In the genomic region with DNA sequence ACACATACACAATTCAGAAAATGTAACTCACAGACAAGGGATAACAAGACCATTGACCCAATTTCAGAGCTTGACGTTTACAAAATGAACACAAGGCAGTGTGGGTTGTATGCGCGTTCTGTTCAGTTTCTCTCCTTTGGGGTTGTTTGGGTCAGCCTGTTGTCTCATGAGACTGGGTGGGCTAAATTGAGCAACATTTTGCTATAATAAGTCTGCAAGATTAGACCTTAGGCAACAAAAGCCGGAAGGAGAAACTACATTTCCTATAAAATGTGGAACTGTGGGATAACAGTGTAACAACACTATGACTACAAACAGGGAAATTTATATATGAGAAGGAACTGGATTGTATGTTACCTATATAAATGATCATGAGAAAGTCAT, we compare ENCODE assay signal across 23 cellular contexts. TPM values are rescaled to one million over a fixed set of nuclear protein-coding genes. Genes with fewer than 3 reads are reported as not detected.
DNase-seq lines count a peak whose midpoint lies in the region; ATAC-seq, FAIRE-seq and TF ChIP-seq lines count a peak whose summit lies in the region.
"Had no signal": no experiment of that assay in that cellular context is flagged by ENCODE, and none has a peak within 500 bp of the region (broad histone marks: within the 10 kb centered on the region; RNA-seq: fewer than 3 reads in every experiment).

No MANE protein-coding gene starts in this region.

- peak; percentile 82 for DNase-seq in MV-4-11 (lab: John Stamatoyannopoulos, UW)
- peak; percentile 94 for DNase-seq in endothelial cell of umbilical vein (ENCODE audit: low read depth, low spot score)
- DNase-seq in right lobe of liver, result no peak
- DNase-seq in spleen, result no peak
- no peak for DNase-seq in NCI-H1436 treated with DMSO at 0.1 percent for 48 hours (lab: John Stamatoyannopoulos, UW)
- no peak for DNase-seq in NCI-H2029 (lab: John Stamatoyannopoulos, UW)
- DNase-seq in NCI-H1048 (lab: John Stamatoyannopoulos, UW), result no peak
- DNase-seq: activated CD8-positive, alpha-beta T cell treated with anti-CD3 and anti-CD28 coated beads for 36 hours; activated naive CD4-positive, alpha-beta T cell treated with anti-CD3 and anti-CD28 coated beads for 36 hours; activated T-cell treated with anti-CD3 and anti-CD28 coated beads, Interleukin-2, amount 50 U/mL, for 24 hours; anterior cingulate cortex; effector CD4-positive, alpha-beta T cell; HFFc6; hypothalamus; IMR-90; midbrain; NCI-H1930; NCI-H446; retina; stimulated activated naive CD4-positive, alpha-beta T cell had no signal

- peak overlapping the region; percentile 74 for H2AFZ ChIP-seq in endothelial cell of umbilical vein (ENCODE audit: low read depth, low read length)

- BruUV-seq in endothelial cell of umbilical vein (replicated peaks; lab: Mats Ljungman, UMichigan), result no TSS peak

- H3K27ac ChIP-seq in endothelial cell of umbilical vein (ENCODE audit: insufficient read depth, low read depth, low read length), result peak overlapping the region; percentile 88
- H3K27ac ChIP-seq in right lobe of liver, result peak overlapping the region in 2 of 3 donors; percentile 45 to 67
- H3K27ac ChIP-seq in spleen, result peak overlapping the region in 7 of 8 donors; percentile 14 to 81 (median 72)

- FAIRE-seq in endothelial cell of umbilical vein (lab: Jason Lieb, UNC), result no peak
- FAIRE-seq: keratinocyte had no signal

- TF ChIP-seq CTCF in endothelial cell of umbilical vein (IDR thresholded peaks at IDR 0.05; ENCODE audit: extremely low read depth in 1 of 2, insufficient read depth in 1 of 2, low read depth in 1 of 2, low read length in 2 of 2) (no peak), right lobe of liver (IDR thresholded peaks at IDR 0.05) (no peak), spleen (IDR thresholded peaks at IDR 0.05 in 8 of 11, conservative IDR thresholded peaks at IDR 0.05 in 3 of 11) (no peak)

- 53% methylated on average over 4 of the region's 4 CpGs for WGBS in right lobe of liver (ENCODE audit: insufficient coverage, low coverage, low lambda C conversion rate, missing lambda C conversion rate)
- 36 to 64% (median 58%) methylated on average over 4 of the region's 4 CpGs for WGBS in spleen, 5 donors

- no peaks in the 10 kb centered on the region for H3K36me3 ChIP-seq in endothelial cell of umbilical vein (ENCODE audit: control insufficient read depth in 2 of 2, extremely low read depth in 1 of 2, insufficient read depth in 2 of 2, low read length in 2 of 2)
- H3K36me3 ChIP-seq in right lobe of liver, result no peaks in the 10 kb centered on the region
- H3K36me3 ChIP-seq in spleen, result no peaks in the 10 kb centered on the region

- dilution Hi-C loops in endothelial cell of umbilical vein (cut with MboI; ENCODE audit: extremely low pct_ligation_motif_present, low sequenced_read_pairs), result no loop called here

- ATAC-seq in right lobe of liver, result peak; percentile 53 to 84 (median 77)
- ATAC-seq: activated CD8-positive, alpha-beta T cell treated with anti-CD3 and anti-CD28 coated beads for 36 hours had no signal

- H3K79me2 ChIP-seq in endothelial cell of umbilical vein (ENCODE audit: control insufficient read depth, insufficient read depth, low read length), result no peaks in the 10 kb centered on the region

- H3K4me3 ChIP-seq in endothelial cell of umbilical vein (replicated peaks in 1 of 3; ENCODE audit: insufficient read depth in 1 of 3, low read depth in 1 of 3, low read length in 3 of 3) (no peak overlapping the region), right lobe of liver (no peak overlapping the region), spleen (no peak overlapping the region)

- no peaks in the 10 kb centered on the region for H3K9me1 ChIP-seq in endothelial cell of umbilical vein (replicated peaks; ENCODE audit: control insufficient read depth, extremely low read depth, insufficient read depth, low read length)

- no peak for TF ChIP-seq POLR2A in endothelial cell of umbilical vein (IDR thresholded peaks at IDR 0.05; ENCODE audit: low read depth, low read length)
- TF ChIP-seq POLR2A in right lobe of liver (IDR thresholded peaks at IDR 0.05), result no peak
- no peak for TF ChIP-seq POLR2A in spleen (IDR thresholded peaks at IDR 0.05)

- H3K9me3 ChIP-seq in endothelial cell of umbilical vein (replicated peaks; ENCODE audit: control insufficient read depth, insufficient read depth, low read length), result no peaks in the 10 kb centered on the region
- no peaks in the 10 kb centered on the region for H3K9me3 ChIP-seq in right lobe of liver
- peaks cover 0 to 14% (median 10%) of the 10 kb centered on the region in 8 donors for H3K9me3 ChIP-seq in spleen

- POLR2A ChIA-PET in endothelial cell of umbilical vein (lab: Charles Lee), result interaction anchor here (1.6 kb wide), 1 partner anchor 346 kb away, joined by 3 read pairs; a partner anchor contains a TSS

- intact Hi-C loops in endothelial cell of umbilical vein (cut with micrococcal nuclease) (no loop called here), right lobe of liver (cut with DNase I) (no loop called here), spleen (cut with DNase I; ENCODE audit: low total_unique reads) (no loop called here)

- H3K27me3 ChIP-seq in endothelial cell of umbilical vein (ENCODE audit: control insufficient read depth in 2 of 2, insufficient read depth in 2 of 2, low read length in 2 of 2) (no peaks in the 10 kb centered on the region), right lobe of liver (no peaks in the 10 kb centered on the region), spleen (replicated peaks in 1 of 7) (no peaks in the 10 kb centered on the region)

- H3K9ac ChIP-seq in endothelial cell of umbilical vein (replicated peaks; ENCODE audit: extremely low read depth, insufficient read depth, low read length), result peak overlapping the region; percentile 54

- peak overlapping the region; percentile 47 for H3K4me2 ChIP-seq in endothelial cell of umbilical vein (ENCODE audit: insufficient read depth, low read length)

- CTCF ChIA-PET in endothelial cell of umbilical vein (lab: Charles Lee), result interaction anchor here (1.0 to 1.3 kb wide), 2 partner anchors 90 to 161 kb away, joined by 3 to 7 read pairs; no protein-coding TSS in a partner anchor

- peaks cover 22% of the 10 kb centered on the region for H3K4me1 ChIP-seq in endothelial cell of umbilical vein (ENCODE audit: control insufficient read depth, extremely low read depth, insufficient read depth, low read length)
- H3K4me1 ChIP-seq in right lobe of liver, result no peaks in the 10 kb centered on the region
- H3K4me1 ChIP-seq in spleen, result peaks cover 0 to 25% (median 4%) of the 10 kb centered on the region in 6 donors

- no peaks in the 10 kb centered on the region for H4K20me1 ChIP-seq in endothelial cell of umbilical vein (replicated peaks; ENCODE audit: control insufficient read depth, extremely low read depth, insufficient read depth, low read length)

TF ChIP-seq in endothelial cell of umbilical vein, 7 proteins besides CTCF, POLR2A, EP300 and RAD21:
- TF ChIP-seq MYC (IDR thresholded peaks at IDR 0.05; ENCODE audit: low read depth, low read length) (no peak), POLR2AphosphoS5 (IDR thresholded peaks at IDR 0.05; ENCODE audit: insufficient read depth, low read depth, low read length) (no peak), GATA2 (IDR thresholded peaks at IDR 0.05; ENCODE audit: insufficient read depth, insufficient read length, low read depth, low read length) (peak; percentile 16), EZH2 (IDR thresholded peaks at IDR 0.05; ENCODE audit: borderline replicate concordance, low read depth, low read length, severe bottlenecking) (no peak)
- TF ChIP-seq, protein P1, sequence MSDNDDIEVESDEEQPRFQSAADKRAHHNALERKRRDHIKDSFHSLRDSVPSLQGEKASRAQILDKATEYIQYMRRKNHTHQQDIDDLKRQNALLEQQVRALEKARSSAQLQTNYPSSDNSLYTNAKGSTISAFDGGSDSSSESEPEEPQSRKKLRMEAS (IDR thresholded peaks at IDR 0.05; ENCODE audit: insufficient read depth, insufficient read length), result no peak
TF ChIP-seq in endothelial cell of umbilical vein: peak in this region for 1.

RNA-seq across cellular contexts. Expression of a gene that starts 18.9 kb away (rescaled TPM):
- total RNA-seq in endothelial cell of umbilical vein (77.1 and 77.8 TPM in 2 replicates), right lobe of liver (10 to 100 TPM; 19.0 to 32.5 (median 27.1) TPM), spleen (100 to 1,000 TPM in 4 of 7 donors, 10 to 100 TPM in 3; 79.0 to 183 (median 103) TPM)
- polyA plus RNA-seq in endothelial cell of umbilical vein (65.1 and 85.2 TPM in 2 replicates), spleen (10 to 100 TPM; 58.0 to 75.3 (median 62.9) TPM)
- polyA plus RNA-seq in endothelial cell of umbilical vein (2011; cell fraction: cytosol; rRNA removed), result 73.9 and 84.1 TPM in 2 replicates
- polyA plus RNA-seq in endothelial cell of umbilical vein (2011; cell fraction: nucleus; rRNA removed), result 185 and 187 TPM in 2 replicates
- 88.6 and 99.0 TPM in 2 replicates for polyA plus RNA-seq in endothelial cell of umbilical vein (2012)
- polyA minus RNA-seq in endothelial cell of umbilical vein, result 86.3 and 93.2 TPM in 2 replicates
- 48.2 TPM for polyA minus RNA-seq in endothelial cell of umbilical vein (2011; cell fraction: cytosol; rRNA and poly(A)+ RNA removed)
- 64.9 and 76.6 TPM in 2 replicates for polyA minus RNA-seq in endothelial cell of umbilical vein (2011; cell fraction: nucleus; rRNA and poly(A)+ RNA removed)

RNA-seq across cellular contexts. Expression of a gene that starts 58.1 kb away (rescaled TPM):
- total RNA-seq in endothelial cell of umbilical vein (0.44 and 0.62 TPM in 2 replicates), right lobe of liver (100 to 1,000 TPM in 5 of 6 experiments, 10 to 100 TPM in 1; 95.8 to 190 (median 174) TPM), spleen (10 to 100 TPM in 4 of 7 donors, 1 to 10 TPM in 3; 4.6 to 27.3 (median 11.7) TPM)
- polyA plus RNA-seq in endothelial cell of umbilical vein (0.18 and 0.51 TPM in 2 replicates), spleen (1 to 10 TPM in 1 of 3 donors, under 1 TPM in 2; 0.24 to 1.9 (median 0.72) TPM)
- 0.01 and 0.03 TPM in 2 replicates for polyA plus RNA-seq in endothelial cell of umbilical vein (2011; cell fraction: cytosol; rRNA removed)
- polyA plus RNA-seq in endothelial cell of umbilical vein (2011; cell fraction: nucleus; rRNA removed), result 1.7 and 2.4 TPM in 2 replicates
- polyA plus RNA-seq in endothelial cell of umbilical vein (2012), result 0.16 and 0.24 TPM in 2 replicates
- 1.4 and 13.4 TPM in 2 replicates for polyA minus RNA-seq in endothelial cell of umbilical vein
- not detected for polyA minus RNA-seq in endothelial cell of umbilical vein (2011; cell fraction: cytosol; rRNA and poly(A)+ RNA removed)
- polyA minus RNA-seq in endothelial cell of umbilical vein (2011; cell fraction: nucleus; rRNA and poly(A)+ RNA removed), result 4.6 and 5.1 TPM in 2 replicates
- total RNA-seq: HFFc6, M059J had no signal
- polyA plus RNA-seq: neural cell had no signal

Comparison
In these comparisons a context has a peak if more than half of its experiments do, and no peak if none do; other contexts are left out.
1. DNase-seq: peak in MV-4-11 (single experiment) and endothelial cell of umbilical vein (single experiment); none in right lobe of liver (0 of 3), spleen (single experiment), NCI-H1436 treated with DMSO at 0.1 percent for 48 hours (single experiment), NCI-H2029 (single experiment) and NCI-H1048 (single experiment).
2. Peak in every context shown above with its lines, with median percentiles within 50 percentile points of each other: H3K27ac ChIP-seq.